23 cellular contexts compared by ENCODE assay signal in genomic region chr10:57919864-57920263, GRCh38.
"Had no signal": no experiment of that assay in that cellular context is flagged by ENCODE, and none has a peak within 500 bp of the region (broad histone marks: within the 10 kb centered on the region; RNA-seq: fewer than 3 reads in every experiment).

No MANE protein-coding gene starts in this region.

- DNase-seq: activated CD4-positive, alpha-beta T cell treated with anti-CD3 and anti-CD28 coated beads, Interleukin-2, amount 10 ng/mL, durations not matched to agents 7 days and 5 days; activated CD4-positive, CD25-positive, alpha-beta regulatory T cell treated with anti-CD3 and anti-CD28 coated beads, Interleukin-2, amount 50 U/mL, for 72 hours; activated CD8-positive, alpha-beta memory T cell treated with anti-CD3 and anti-CD28 coated beads, Interleukin-2, amount 10 ng/mL, durations not matched to agents 7 days and 5 days; activated CD8-positive, alpha-beta T cell treated with anti-CD3 and anti-CD28 coated beads for 36 hours; activated gamma-delta T cell; activated naive CD4-positive, alpha-beta T cell treated with anti-CD3 and anti-CD28 coated beads, Interleukin-2, amount 50 U/mL, for 16 hours; activated naive CD8-positive, alpha-beta T cell treated with anti-CD3 and anti-CD28 coated beads, Interleukin-2, amount 50 U/mL, for 24 hours; activated T-cell treated with anti-CD3 and anti-CD28 coated beads for 4 hours; dermis blood vessel endothelial cell; effector CD8-positive, alpha-beta T cell; foreskin keratinocyte; immature natural killer cell; left lung; naive thymus-derived CD4-positive, alpha-beta T cell; sigmoid colon; stimulated activated CD4-positive, alpha-beta T cell treated with anti-CD3 and anti-CD28 coated beads, Interleukin-2, amount 100 ng/mL, for 48 hours; stimulated activated CD8-positive, alpha-beta memory T cell treated with anti-CD3 and anti-CD28 coated beads, Interleukin-4, amount 100 ng/mL, for 48 hours; stimulated activated naive B cell treated with anti-CD40 and anti-IgM and Interleukin-4, amounts not matched to agents 10 μg/mL and 1 μg/mL and 100 μg/mL, for 72 hours; transverse colon; WERI-Rb-1 had no signal

- H3K27me3 ChIP-seq: foreskin keratinocyte, left lung, neural progenitor cell, sigmoid colon, transverse colon had no signal

- H3K27ac Mint-ChIP-seq: activated CD4-positive, alpha-beta T cell treated with anti-CD3 and anti-CD28 coated beads, Interleukin-2, amount 10 ng/mL, durations not matched to agents 7 days and 5 days; activated CD8-positive, alpha-beta memory T cell treated with anti-CD3 and anti-CD28 coated beads, Interleukin-2, amount 10 ng/mL, durations not matched to agents 7 days and 5 days; activated CD8-positive, alpha-beta T cell treated with anti-CD3 and anti-CD28 coated beads for 36 hours; activated naive CD8-positive, alpha-beta T cell treated with anti-CD3 and anti-CD28 coated beads, Interleukin-2, amount 50 U/mL, for 24 hours; immature natural killer cell; naive thymus-derived CD4-positive, alpha-beta T cell; neural progenitor cell; stimulated activated naive B cell treated with anti-CD40 and anti-IgM and Interleukin-4, amounts not matched to agents 10 μg/mL and 1 μg/mL and 100 μg/mL, for 72 hours had no signal

- H3K4me1 Mint-ChIP-seq: activated CD4-positive, alpha-beta T cell treated with anti-CD3 and anti-CD28 coated beads, Interleukin-2, amount 10 ng/mL, durations not matched to agents 7 days and 5 days; activated CD8-positive, alpha-beta memory T cell treated with anti-CD3 and anti-CD28 coated beads, Interleukin-2, amount 10 ng/mL, durations not matched to agents 7 days and 5 days; activated naive CD8-positive, alpha-beta T cell treated with anti-CD3 and anti-CD28 coated beads, Interleukin-2, amount 50 U/mL, for 24 hours; immature natural killer cell; naive thymus-derived CD4-positive, alpha-beta T cell; neural progenitor cell; stimulated activated naive B cell treated with anti-CD40 and anti-IgM and Interleukin-4, amounts not matched to agents 10 μg/mL and 1 μg/mL and 100 μg/mL, for 72 hours had no signal

- H3K4me3 ChIP-seq: left lung, lung, neural progenitor cell, sigmoid colon, transverse colon had no signal

- H3K27me3 Mint-ChIP-seq: activated CD4-positive, alpha-beta T cell treated with anti-CD3 and anti-CD28 coated beads, Interleukin-2, amount 10 ng/mL, durations not matched to agents 7 days and 5 days; activated CD8-positive, alpha-beta memory T cell treated with anti-CD3 and anti-CD28 coated beads, Interleukin-2, amount 10 ng/mL, durations not matched to agents 7 days and 5 days; activated CD8-positive, alpha-beta T cell treated with anti-CD3 and anti-CD28 coated beads for 36 hours; activated naive CD8-positive, alpha-beta T cell treated with anti-CD3 and anti-CD28 coated beads, Interleukin-2, amount 50 U/mL, for 24 hours; naive thymus-derived CD4-positive, alpha-beta T cell; stimulated activated naive B cell treated with anti-CD40 and anti-IgM and Interleukin-4, amounts not matched to agents 10 μg/mL and 1 μg/mL and 100 μg/mL, for 72 hours had no signal

- H3K9me3 ChIP-seq: left lung, sigmoid colon, transverse colon had no signal

- ATAC-seq: activated CD8-positive, alpha-beta memory T cell treated with anti-CD3 and anti-CD28 coated beads, Interleukin-2, amount 10 ng/mL, durations not matched to agents 7 days and 5 days; activated CD8-positive, alpha-beta T cell treated with anti-CD3 and anti-CD28 coated beads for 36 hours; activated naive CD8-positive, alpha-beta T cell treated with anti-CD3 and anti-CD28 coated beads, Interleukin-2, amount 50 U/mL, for 24 hours; foreskin keratinocyte; left lung; naive thymus-derived CD4-positive, alpha-beta T cell; stimulated activated naive B cell treated with anti-CD40 and anti-IgM and Interleukin-4, amounts not matched to agents 10 μg/mL and 1 μg/mL and 100 μg/mL, for 72 hours had no signal

- FAIRE-seq: urothelium cell line had no signal

- H3K27ac ChIP-seq: foreskin keratinocyte, left lung, neural progenitor cell, sigmoid colon, WERI-Rb-1 had no signal

- H3K4me1 ChIP-seq: foreskin keratinocyte, left lung, neural progenitor cell, sigmoid colon had no signal

- H3K4me3 Mint-ChIP-seq: activated CD4-positive, alpha-beta T cell treated with anti-CD3 and anti-CD28 coated beads, Interleukin-2, amount 10 ng/mL, durations not matched to agents 7 days and 5 days; activated CD8-positive, alpha-beta memory T cell treated with anti-CD3 and anti-CD28 coated beads, Interleukin-2, amount 10 ng/mL, durations not matched to agents 7 days and 5 days; activated CD8-positive, alpha-beta T cell treated with anti-CD3 and anti-CD28 coated beads for 36 hours; activated naive CD8-positive, alpha-beta T cell treated with anti-CD3 and anti-CD28 coated beads, Interleukin-2, amount 50 U/mL, for 24 hours; immature natural killer cell; naive thymus-derived CD4-positive, alpha-beta T cell; neural progenitor cell; stimulated activated naive B cell treated with anti-CD40 and anti-IgM and Interleukin-4, amounts not matched to agents 10 μg/mL and 1 μg/mL and 100 μg/mL, for 72 hours had no signal

- H3K36me3 Mint-ChIP-seq: activated CD8-positive, alpha-beta memory T cell treated with anti-CD3 and anti-CD28 coated beads, Interleukin-2, amount 10 ng/mL, durations not matched to agents 7 days and 5 days; naive thymus-derived CD4-positive, alpha-beta T cell; neural progenitor cell; stimulated activated naive B cell treated with anti-CD40 and anti-IgM and Interleukin-4, amounts not matched to agents 10 μg/mL and 1 μg/mL and 100 μg/mL, for 72 hours had no signal

- H3K36me3 ChIP-seq: left lung, neural progenitor cell, sigmoid colon, transverse colon, WERI-Rb-1 had no signal

- H3K9me3 Mint-ChIP-seq: activated CD4-positive, alpha-beta T cell treated with anti-CD3 and anti-CD28 coated beads, Interleukin-2, amount 10 ng/mL, durations not matched to agents 7 days and 5 days; activated CD8-positive, alpha-beta T cell treated with anti-CD3 and anti-CD28 coated beads for 36 hours; activated naive CD8-positive, alpha-beta T cell treated with anti-CD3 and anti-CD28 coated beads, Interleukin-2, amount 50 U/mL, for 24 hours; neural progenitor cell; stimulated activated naive B cell treated with anti-CD40 and anti-IgM and Interleukin-4, amounts not matched to agents 10 μg/mL and 1 μg/mL and 100 μg/mL, for 72 hours had no signal
